ENCODE assay signal across 8 cellular contexts in the genomic region with DNA sequence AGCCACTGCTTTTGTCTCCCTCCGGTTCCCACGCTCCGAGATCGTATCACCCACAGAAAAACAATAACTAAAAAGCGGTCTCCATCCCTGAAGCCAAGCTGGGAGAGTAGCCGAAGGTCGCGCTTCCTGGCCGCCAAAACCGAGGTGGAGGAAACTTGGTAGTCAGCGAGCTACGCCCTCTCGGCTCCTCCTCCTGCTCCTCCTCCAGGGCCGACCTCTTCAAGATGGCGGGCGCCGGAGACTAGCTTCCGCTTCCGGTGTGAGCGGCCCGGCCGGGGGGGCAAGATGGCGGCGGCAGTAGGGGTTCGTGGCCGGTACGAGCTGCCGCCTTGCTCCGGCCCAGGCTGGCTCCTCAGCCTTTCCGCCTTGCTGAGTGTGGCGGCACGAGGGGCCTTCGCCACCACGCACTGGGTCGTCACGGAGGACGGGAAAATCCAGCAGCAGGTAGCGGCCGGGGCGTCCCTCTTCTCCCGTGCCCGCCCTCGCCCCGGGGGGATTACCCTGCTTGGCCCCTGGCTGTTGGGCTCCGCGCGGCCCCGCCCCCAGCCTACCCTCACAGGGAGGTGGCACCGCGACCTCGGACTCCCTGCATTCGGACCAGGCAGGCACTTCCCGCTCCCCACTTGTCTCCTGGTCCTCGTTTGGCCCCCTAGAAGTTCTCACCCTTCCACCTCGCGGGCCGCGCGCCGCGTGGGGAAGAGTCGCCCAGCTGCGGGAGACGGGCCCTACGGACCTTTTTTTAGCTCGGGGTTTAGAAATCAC.
DNase-seq lines count a peak whose midpoint lies in the region; ATAC-seq and TF ChIP-seq lines count a peak whose summit lies in the region.

A gene with protein sequence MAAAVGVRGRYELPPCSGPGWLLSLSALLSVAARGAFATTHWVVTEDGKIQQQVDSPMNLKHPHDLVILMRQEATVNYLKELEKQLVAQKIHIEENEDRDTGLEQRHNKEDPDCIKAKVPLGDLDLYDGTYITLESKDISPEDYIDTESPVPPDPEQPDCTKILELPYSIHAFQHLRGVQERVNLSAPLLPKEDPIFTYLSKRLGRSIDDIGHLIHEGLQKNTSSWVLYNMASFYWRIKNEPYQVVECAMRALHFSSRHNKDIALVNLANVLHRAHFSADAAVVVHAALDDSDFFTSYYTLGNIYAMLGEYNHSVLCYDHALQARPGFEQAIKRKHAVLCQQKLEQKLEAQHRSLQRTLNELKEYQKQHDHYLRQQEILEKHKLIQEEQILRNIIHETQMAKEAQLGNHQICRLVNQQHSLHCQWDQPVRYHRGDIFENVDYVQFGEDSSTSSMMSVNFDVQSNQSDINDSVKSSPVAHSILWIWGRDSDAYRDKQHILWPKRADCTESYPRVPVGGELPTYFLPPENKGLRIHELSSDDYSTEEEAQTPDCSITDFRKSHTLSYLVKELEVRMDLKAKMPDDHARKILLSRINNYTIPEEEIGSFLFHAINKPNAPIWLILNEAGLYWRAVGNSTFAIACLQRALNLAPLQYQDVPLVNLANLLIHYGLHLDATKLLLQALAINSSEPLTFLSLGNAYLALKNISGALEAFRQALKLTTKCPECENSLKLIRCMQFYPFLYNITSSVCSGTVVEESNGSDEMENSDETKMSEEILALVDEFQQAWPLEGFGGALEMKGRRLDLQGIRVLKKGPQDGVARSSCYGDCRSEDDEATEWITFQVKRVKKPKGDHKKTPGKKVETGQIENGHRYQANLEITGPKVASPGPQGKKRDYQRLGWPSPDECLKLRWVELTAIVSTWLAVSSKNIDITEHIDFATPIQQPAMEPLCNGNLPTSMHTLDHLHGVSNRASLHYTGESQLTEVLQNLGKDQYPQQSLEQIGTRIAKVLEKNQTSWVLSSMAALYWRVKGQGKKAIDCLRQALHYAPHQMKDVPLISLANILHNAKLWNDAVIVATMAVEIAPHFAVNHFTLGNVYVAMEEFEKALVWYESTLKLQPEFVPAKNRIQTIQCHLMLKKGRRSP (plus strand): TSS at position 251 of the 762 bp plus-strand sequence. CDS start 35 bp downstream, at position 286.

- DNase-seq in AG09309 (ENCODE audit: low read depth) (peak; percentile 48), NCI-H446 (lab: John Stamatoyannopoulos, UW) (peak; percentile 81 to 95), cerebellar cortex (ENCODE audit: low spot score) (peak; percentile 94), islet precursor cell (peak; percentile 97)
- DNase-seq in stimulated activated CD4-positive, alpha-beta T cell treated with anti-CD3 and anti-CD28 coated beads, Interleukin-12 subunit alpha, Interleukin-12 subunit beta, amount 100 ng/mL, for 48 hours (ENCODE audit: low read depth in 2 of 3, low spot score in 1 of 3): peak; percentile 86 to 94 (median 88)

- ATAC-seq in GM19025 (IDR thresholded peaks at IDR 0.05; ENCODE audit: low read depth, unreplicated experiment): peak; percentile 94
- ATAC-seq in HG03342 (IDR thresholded peaks at IDR 0.05; ENCODE audit: unreplicated experiment): peak; percentile 96
- peak; percentile 96 to 97 for ATAC-seq in activated CD4-positive, CD25-positive, alpha-beta regulatory T cell treated with anti-CD3 and anti-CD28 coated beads, Interleukin-2, amount 50 U/mL, for 24 hours

- TF ChIP-seq CTCF in AG09309 (IDR thresholded peaks at IDR 0.05; ENCODE audit: control insufficient read depth, insufficient read depth, low read depth, low read length, missing control alignments): no peak

- peak within 1 kb of the TSS; percentile 72 for H3K4me3 ChIP-seq in AG09309 (ENCODE audit: control insufficient read depth, low read depth, low read length)

Comparison
In these comparisons a context has a peak if more than half of its experiments do, and no peak if none do; other contexts are left out.
1. Peak in every context shown above with its lines: DNase-seq, ATAC-seq and H3K4me3 ChIP-seq.